Comparison of ENCODE assay signal across 1 cellular context in the genomic region with DNA sequence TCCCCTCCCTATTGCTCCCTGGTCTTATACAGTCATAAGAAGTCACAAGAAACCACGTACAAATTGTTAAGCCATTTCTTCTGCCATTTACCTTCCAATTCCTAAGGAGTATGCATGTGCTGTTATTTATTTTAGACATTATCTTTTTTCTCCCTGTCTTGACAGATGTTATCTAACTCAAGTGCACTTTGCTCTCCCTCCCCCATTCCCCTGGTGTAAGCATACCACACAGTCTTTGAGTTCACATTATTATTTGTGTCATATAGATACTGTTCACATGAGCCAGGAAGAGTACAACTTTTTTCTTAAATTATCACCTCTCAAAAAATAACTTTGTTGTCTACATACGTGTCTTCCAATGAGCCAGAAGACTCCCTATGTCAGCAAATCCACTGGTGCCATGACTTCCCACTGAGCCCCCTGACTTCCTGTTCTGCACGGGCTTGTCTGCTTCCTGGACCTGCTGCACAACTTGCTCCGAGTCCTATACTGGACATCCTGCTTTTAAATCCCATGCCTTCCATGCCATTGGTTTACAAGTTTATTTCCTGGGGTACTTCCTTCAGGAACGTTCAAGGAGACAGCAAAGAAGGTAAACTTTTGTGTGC.
TF ChIP-seq lines count a peak whose summit lies in the region.

No MANE protein-coding gene starts in this region.

TF ChIP-seq in endothelial cell of umbilical vein, 7 proteins besides CTCF, POLR2A, EP300 and RAD21:
- TF ChIP-seq POLR2AphosphoS5 (IDR thresholded peaks at IDR 0.05; ENCODE audit: insufficient read depth, low read depth, low read length) (no peak), MAX (IDR thresholded peaks at IDR 0.05; ENCODE audit: insufficient read depth, insufficient read length) (no peak), GATA2 (IDR thresholded peaks at IDR 0.05; ENCODE audit: insufficient read depth, insufficient read length, low read depth, low read length) (no peak), MYC (IDR thresholded peaks at IDR 0.05; ENCODE audit: low read depth, low read length) (no peak), JUN (IDR thresholded peaks at IDR 0.05; ENCODE audit: borderline replicate concordance, insufficient read depth, insufficient read length, low read depth) (no peak), FOS (IDR thresholded peaks at IDR 0.05; ENCODE audit: borderline replicate concordance, insufficient read depth, low read length) (no peak), EZH2 (IDR thresholded peaks at IDR 0.05; ENCODE audit: borderline replicate concordance, low read depth, low read length, severe bottlenecking) (no peak)
